In genomic region chr17:69728816-69729215, GRCh38 we compare ENCODE assay signal across 36 cellular contexts.
"Had no signal": no experiment of that assay in that cellular context is flagged by ENCODE, and none has a peak within 500 bp of the region (broad histone marks: within the 10 kb centered on the region; RNA-seq: fewer than 3 reads in every experiment).

No MANE protein-coding gene starts in this region.

- H3K9me3 ChIP-seq: adrenal gland, body of pancreas, esophagus squamous epithelium, heart left ventricle had no signal

- H3K27ac ChIP-seq: adrenal gland, body of pancreas, cardiac muscle cell, esophagus squamous epithelium had no signal

- H3K4me3 Mint-ChIP-seq: activated CD4-positive, alpha-beta memory T cell treated with anti-CD3 and anti-CD28 coated beads for 36 hours; activated CD4-positive, alpha-beta T cell treated with anti-CD3 and anti-CD28 coated beads for 36 hours; activated CD4-positive, alpha-beta T cell treated with anti-CD3 and anti-CD28 coated beads, Interleukin-2, amount 10 ng/mL, durations not matched to agents 24 days and 14 days; activated CD8-positive, alpha-beta memory T cell treated with anti-CD3 and anti-CD28 coated beads, Interleukin-2, amount 10 ng/mL, durations not matched to agents 7 days and 5 days; activated CD8-positive, alpha-beta T cell treated with anti-CD3 and anti-CD28 coated beads, Interleukin-2, amount 10 ng/mL, durations not matched to agents 7 days and 5 days; activated naive CD4-positive, alpha-beta T cell treated with anti-CD3 and anti-CD28 coated beads for 36 hours; activated naive CD4-positive, alpha-beta T cell treated with anti-CD3 and anti-CD28 coated beads, Interleukin-2, amount 50 U/mL, for 24 hours; activated naive CD8-positive, alpha-beta T cell treated with anti-CD3 and anti-CD28 coated beads for 36 hours; activated naive CD8-positive, alpha-beta T cell treated with anti-CD3 and anti-CD28 coated beads, Interleukin-2, amount 50 U/mL, for 24 hours; activated T-helper 1 cell treated with anti-CD3 and anti-CD28 coated beads, Interleukin-12 subunit alpha, Interleukin-12 subunit beta, Interleukin-2, Interleukin-4 antibody, amounts not matched to agents 30 ng/mL and 10 ng/mL and 1 ng/mL, durations not matched to agents 14 hours and 24 hours and 36 hours; effector memory CD8-positive, alpha-beta T cell; T-cell; T-helper 17 cell; T-helper 2 cell treated with Interferon-gamma antibody and Interleukin-4, amounts not matched to agents 5 μg/mL and 100 μg/mL, for 36 hours had no signal

- H3K9me3 Mint-ChIP-seq: activated CD4-positive, alpha-beta memory T cell treated with anti-CD3 and anti-CD28 coated beads for 36 hours; activated CD4-positive, alpha-beta T cell treated with anti-CD3 and anti-CD28 coated beads, Interleukin-2, amount 10 ng/mL, durations not matched to agents 24 days and 14 days; activated naive CD4-positive, alpha-beta T cell treated with anti-CD3 and anti-CD28 coated beads for 36 hours; activated naive CD4-positive, alpha-beta T cell treated with anti-CD3 and anti-CD28 coated beads, Interleukin-2, amount 50 U/mL, for 24 hours; activated naive CD8-positive, alpha-beta T cell treated with anti-CD3 and anti-CD28 coated beads for 36 hours; activated naive CD8-positive, alpha-beta T cell treated with anti-CD3 and anti-CD28 coated beads, Interleukin-2, amount 50 U/mL, for 24 hours; activated T-helper 1 cell treated with anti-CD3 and anti-CD28 coated beads, Interleukin-12 subunit alpha, Interleukin-12 subunit beta, Interleukin-2, Interleukin-4 antibody, amounts not matched to agents 30 ng/mL and 10 ng/mL and 1 ng/mL, durations not matched to agents 14 hours and 24 hours and 36 hours; activated T-helper 2 cell treated with anti-CD3 and anti-CD28 coated beads, Interferon-gamma antibody, Interleukin-2, Interleukin-4, amounts not matched to agents 10 μg/mL and 5 μg/mL and 100 μg/mL, durations not matched to agents 14 hours and 24 hours and 36 hours had no signal

- FAIRE-seq: endothelial cell of umbilical vein, frontal cortex had no signal

- H3K36me3 Mint-ChIP-seq: activated CD4-positive, alpha-beta memory T cell treated with anti-CD3 and anti-CD28 coated beads for 36 hours; activated CD8-positive, alpha-beta memory T cell treated with anti-CD3 and anti-CD28 coated beads, Interleukin-2, amount 10 ng/mL, durations not matched to agents 7 days and 5 days; activated naive CD4-positive, alpha-beta T cell treated with anti-CD3 and anti-CD28 coated beads, Interleukin-2, amount 50 U/mL, for 24 hours; activated naive CD8-positive, alpha-beta T cell treated with anti-CD3 and anti-CD28 coated beads for 36 hours; T-cell had no signal

- H3K27ac Mint-ChIP-seq: activated CD4-positive, alpha-beta memory T cell treated with anti-CD3 and anti-CD28 coated beads for 36 hours; activated CD4-positive, alpha-beta T cell treated with anti-CD3 and anti-CD28 coated beads for 36 hours; activated CD4-positive, alpha-beta T cell treated with anti-CD3 and anti-CD28 coated beads, Interleukin-2, amount 10 ng/mL, durations not matched to agents 24 days and 14 days; activated CD8-positive, alpha-beta memory T cell treated with anti-CD3 and anti-CD28 coated beads, Interleukin-2, amount 10 ng/mL, durations not matched to agents 7 days and 5 days; activated CD8-positive, alpha-beta T cell treated with anti-CD3 and anti-CD28 coated beads, Interleukin-2, amount 10 ng/mL, durations not matched to agents 7 days and 5 days; activated naive CD4-positive, alpha-beta T cell treated with anti-CD3 and anti-CD28 coated beads for 36 hours; activated naive CD4-positive, alpha-beta T cell treated with anti-CD3 and anti-CD28 coated beads, Interleukin-2, amount 50 U/mL, for 24 hours; activated naive CD8-positive, alpha-beta T cell treated with anti-CD3 and anti-CD28 coated beads for 36 hours; activated naive CD8-positive, alpha-beta T cell treated with anti-CD3 and anti-CD28 coated beads, Interleukin-2, amount 50 U/mL, for 24 hours; activated T-helper 1 cell treated with anti-CD3 and anti-CD28 coated beads, Interleukin-12 subunit alpha, Interleukin-12 subunit beta, Interleukin-2, Interleukin-4 antibody, amounts not matched to agents 30 ng/mL and 10 ng/mL and 1 ng/mL, durations not matched to agents 14 hours and 24 hours and 36 hours; activated T-helper 2 cell treated with anti-CD3 and anti-CD28 coated beads, Interferon-gamma antibody, Interleukin-2, Interleukin-4, amounts not matched to agents 10 μg/mL and 5 μg/mL and 100 μg/mL, durations not matched to agents 14 hours and 24 hours and 36 hours; effector memory CD8-positive, alpha-beta T cell; T-cell; T-helper 17 cell; T-helper 2 cell treated with Interferon-gamma antibody and Interleukin-4, amounts not matched to agents 5 μg/mL and 100 μg/mL, for 36 hours had no signal

- H3K4me3 ChIP-seq: adrenal gland, body of pancreas, cardiac muscle cell, esophagus squamous epithelium, heart left ventricle had no signal

- H3K27me3 Mint-ChIP-seq: activated CD4-positive, alpha-beta memory T cell treated with anti-CD3 and anti-CD28 coated beads for 36 hours had no signal

- H3K36me3 ChIP-seq: adrenal gland, cardiac muscle cell, esophagus squamous epithelium, heart left ventricle had no signal

- H3K4me1 Mint-ChIP-seq: activated CD4-positive, alpha-beta T cell treated with anti-CD3 and anti-CD28 coated beads for 36 hours; activated CD8-positive, alpha-beta memory T cell treated with anti-CD3 and anti-CD28 coated beads, Interleukin-2, amount 10 ng/mL, durations not matched to agents 7 days and 5 days; activated naive CD4-positive, alpha-beta T cell treated with anti-CD3 and anti-CD28 coated beads, Interleukin-2, amount 50 U/mL, for 24 hours; activated naive CD8-positive, alpha-beta T cell treated with anti-CD3 and anti-CD28 coated beads for 36 hours; activated naive CD8-positive, alpha-beta T cell treated with anti-CD3 and anti-CD28 coated beads, Interleukin-2, amount 50 U/mL, for 24 hours; T-cell; T-helper 17 cell had no signal

- H3K27me3 ChIP-seq: adrenal gland, body of pancreas, cardiac muscle cell, esophagus squamous epithelium, heart left ventricle had no signal

- H3K4me1 ChIP-seq: adrenal gland, body of pancreas had no signal

- DNase-seq: activated CD4-positive, alpha-beta memory T cell treated with anti-CD3 and anti-CD28 coated beads for 36 hours; activated CD4-positive, alpha-beta T cell treated with anti-CD3 and anti-CD28 coated beads for 36 hours; activated CD4-positive, alpha-beta T cell treated with anti-CD3 and anti-CD28 coated beads, Interleukin-2, amount 10 ng/mL, durations not matched to agents 24 days and 14 days; activated CD4-positive, CD25-positive, alpha-beta regulatory T cell; activated CD4-positive, CD25-positive, alpha-beta regulatory T cell treated with anti-CD3 and anti-CD28 coated beads, Interleukin-2, amount 50 U/mL, for 72 hours; activated CD8-positive, alpha-beta memory T cell treated with anti-CD3 and anti-CD28 coated beads, Interleukin-2, amount 10 ng/mL, durations not matched to agents 7 days and 5 days; activated CD8-positive, alpha-beta memory T cell treated with anti-CD3 and anti-CD28 coated beads, Interleukin-2, amount 50 U/mL, for 4 hours; activated CD8-positive, alpha-beta T cell treated with anti-CD3 and anti-CD28 coated beads, Interleukin-2, amount 10 ng/mL, durations not matched to agents 7 days and 5 days; activated effector memory CD4-positive, alpha-beta T cell treated with anti-CD3 and anti-CD28 coated beads, Interleukin-2, amount 50 U/mL, for 16 hours; activated naive CD4-positive, alpha-beta T cell treated with anti-CD3 and anti-CD28 coated beads for 36 hours; activated naive CD8-positive, alpha-beta T cell treated with anti-CD3 and anti-CD28 coated beads for 36 hours; activated naive CD8-positive, alpha-beta T cell treated with anti-CD3 and anti-CD28 coated beads, Interleukin-2, amount 50 U/mL, for 24 hours; activated T-cell treated with anti-CD3 and anti-CD28 coated beads, Interleukin-2, amount 50 U/mL, for 1 hour; activated T-cell treated with anti-CD3 and anti-CD28 coated beads, Interleukin-2, amount 50 U/mL, for 48 hours; adrenal gland; amygdala; aorta; body of pancreas; central memory CD4-positive, alpha-beta T cell; cortex of kidney; dermis blood vessel endothelial cell; effector CD4-positive, alpha-beta T cell; effector memory CD8-positive, alpha-beta T cell; esophagus squamous epithelium; foreskin fibroblast; heart left ventricle; T-cell; T-helper 17 cell; T1000 had no signal
